Comparison of ENCODE assay signal across 1 cellular context in the genomic region with DNA sequence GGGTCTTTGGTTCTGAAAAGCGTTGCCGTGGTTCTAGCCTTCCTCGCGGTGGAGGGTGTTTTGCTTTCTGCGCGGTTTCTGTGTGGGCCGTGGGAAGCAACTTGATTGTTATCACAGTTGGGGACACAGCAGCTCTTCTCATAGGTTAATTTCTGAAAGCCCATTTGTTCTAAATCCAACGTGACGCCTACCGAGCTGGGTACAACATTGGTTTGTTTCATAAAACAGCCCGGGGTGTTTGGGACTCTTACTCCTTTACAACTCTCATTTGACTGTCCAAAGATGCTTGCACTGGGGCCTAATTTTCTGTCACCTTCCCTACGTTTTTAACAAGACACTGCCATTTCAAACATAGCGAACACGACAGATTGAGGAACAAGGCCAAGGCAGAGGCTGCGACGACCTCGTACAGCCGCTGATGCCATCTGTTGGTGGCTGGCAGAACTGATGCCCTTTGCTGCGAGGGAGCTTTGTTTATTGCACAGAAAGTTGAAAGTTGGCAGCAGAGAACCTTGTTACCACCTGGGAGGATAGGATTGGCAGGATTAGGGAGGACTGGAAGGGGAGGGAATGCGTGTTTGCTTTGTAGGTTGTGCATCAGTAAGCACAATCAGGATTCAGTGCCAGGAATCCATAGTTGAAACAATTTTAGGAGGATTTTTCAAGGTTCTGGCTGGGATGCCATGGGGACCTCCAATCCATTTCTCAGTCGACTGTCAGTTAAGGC.
TF ChIP-seq lines count a peak whose summit lies in the region.

No MANE protein-coding gene starts in this region.

TF ChIP-seq in HepG2, 621 proteins besides CTCF, POLR2A, EP300 and RAD21 (continued from another document):
- TF ChIP-seq ZNF318 (CRISPR knock-in tag; IDR thresholded peaks at IDR 0.05) (no peak), ZNF430 (CRISPR knock-in tag; IDR thresholded peaks at IDR 0.05) (no peak), ZNF572 (CRISPR knock-in tag; IDR thresholded peaks at IDR 0.05) (no peak), SNRNP70 (IDR thresholded peaks at IDR 0.05; ENCODE audit: low read depth, low read length) (no peak), NR2F1 (CRISPR knock-in tag; IDR thresholded peaks at IDR 0.05) (no peak), PAX8 (CRISPR knock-in tag; IDR thresholded peaks at IDR 0.05; ENCODE audit: borderline replicate concordance) (no peak), ZKSCAN1 (IDR thresholded peaks at IDR 0.05; ENCODE audit: low read length) (no peak), MYC (CRISPR knock-in tag; IDR thresholded peaks at IDR 0.05; ENCODE audit: borderline replicate concordance) (no peak), CCAR2 (optimal IDR thresholded peaks at IDR 0.05; ENCODE audit: low read depth, low read length) (no peak), RFXANK (CRISPR knock-in tag; IDR thresholded peaks at IDR 0.05) (no peak), ZNF569 (CRISPR knock-in tag; IDR thresholded peaks at IDR 0.05; ENCODE audit: borderline replicate concordance) (no peak), THAP9 (CRISPR knock-in tag; IDR thresholded peaks at IDR 0.05; ENCODE audit: borderline replicate concordance) (no peak), XRCC5 (optimal IDR thresholded peaks at IDR 0.05; ENCODE audit: low read length) (peak; percentile 77), FOXP4 (CRISPR knock-in tag; IDR thresholded peaks at IDR 0.05) (no peak), ERF (CRISPR knock-in tag; IDR thresholded peaks at IDR 0.05) (peak; percentile 48; the same call in 1 of the 2 replicates), CREB3 (CRISPR knock-in tag; IDR thresholded peaks at IDR 0.05) (no peak), ATM (IDR thresholded peaks at IDR 0.05; ENCODE audit: borderline replicate concordance) (no peak), HNRNPUL1 (IDR thresholded peaks at IDR 0.05; ENCODE audit: low read depth, low read length) (no peak), MTA1 (CRISPR knock-in tag; IDR thresholded peaks at IDR 0.05; ENCODE audit: borderline replicate concordance) (no peak), ZNF879 (CRISPR knock-in tag; IDR thresholded peaks at IDR 0.05) (no peak), FOXC1 (CRISPR knock-in tag; IDR thresholded peaks at IDR 0.05; ENCODE audit: borderline replicate concordance) (no peak), FOXK1 (CRISPR knock-in tag; IDR thresholded peaks at IDR 0.05; ENCODE audit: borderline replicate concordance, low read depth) (0 out of 2 replicates have a peak, but pooled peaks have one; percentile 19), IRF2 (CRISPR knock-in tag; IDR thresholded peaks at IDR 0.05) (0 out of 2 replicates have a peak, but pooled peaks have one; percentile 28), ZNF263 (CRISPR knock-in tag; IDR thresholded peaks at IDR 0.05) (peak; percentile 45; the same call in 1 of the 2 replicates), SAP130 (CRISPR knock-in tag; IDR thresholded peaks at IDR 0.05; ENCODE audit: low read depth) (peak; percentile 36; the same call in 1 of the 2 replicates), ZNF446 (CRISPR knock-in tag; IDR thresholded peaks at IDR 0.05) (no peak), CC2D1A (CRISPR knock-in tag; IDR thresholded peaks at IDR 0.05) (no peak), ZNF292 (CRISPR knock-in tag; IDR thresholded peaks at IDR 0.05; ENCODE audit: borderline replicate concordance, low read depth) (no peak)
- TF ChIP-seq, protein P1, sequence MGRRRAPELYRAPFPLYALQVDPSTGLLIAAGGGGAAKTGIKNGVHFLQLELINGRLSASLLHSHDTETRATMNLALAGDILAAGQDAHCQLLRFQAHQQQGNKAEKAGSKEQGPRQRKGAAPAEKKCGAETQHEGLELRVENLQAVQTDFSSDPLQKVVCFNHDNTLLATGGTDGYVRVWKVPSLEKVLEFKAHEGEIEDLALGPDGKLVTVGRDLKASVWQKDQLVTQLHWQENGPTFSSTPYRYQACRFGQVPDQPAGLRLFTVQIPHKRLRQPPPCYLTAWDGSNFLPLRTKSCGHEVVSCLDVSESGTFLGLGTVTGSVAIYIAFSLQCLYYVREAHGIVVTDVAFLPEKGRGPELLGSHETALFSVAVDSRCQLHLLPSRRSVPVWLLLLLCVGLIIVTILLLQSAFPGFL (CRISPR knock-in tag; IDR thresholded peaks at IDR 0.05) = no peak
- TF ChIP-seq, protein P2, sequence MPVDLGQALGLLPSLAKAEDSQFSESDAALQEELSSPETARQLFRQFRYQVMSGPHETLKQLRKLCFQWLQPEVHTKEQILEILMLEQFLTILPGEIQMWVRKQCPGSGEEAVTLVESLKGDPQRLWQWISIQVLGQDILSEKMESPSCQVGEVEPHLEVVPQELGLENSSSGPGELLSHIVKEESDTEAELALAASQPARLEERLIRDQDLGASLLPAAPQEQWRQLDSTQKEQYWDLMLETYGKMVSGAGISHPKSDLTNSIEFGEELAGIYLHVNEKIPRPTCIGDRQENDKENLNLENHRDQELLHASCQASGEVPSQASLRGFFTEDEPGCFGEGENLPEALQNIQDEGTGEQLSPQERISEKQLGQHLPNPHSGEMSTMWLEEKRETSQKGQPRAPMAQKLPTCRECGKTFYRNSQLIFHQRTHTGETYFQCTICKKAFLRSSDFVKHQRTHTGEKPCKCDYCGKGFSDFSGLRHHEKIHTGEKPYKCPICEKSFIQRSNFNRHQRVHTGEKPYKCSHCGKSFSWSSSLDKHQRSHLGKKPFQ (CRISPR knock-in tag; IDR thresholded peaks at IDR 0.05; ENCODE audit: insufficient replicate concordance) = no peak
- TF ChIP-seq, protein P3, sequence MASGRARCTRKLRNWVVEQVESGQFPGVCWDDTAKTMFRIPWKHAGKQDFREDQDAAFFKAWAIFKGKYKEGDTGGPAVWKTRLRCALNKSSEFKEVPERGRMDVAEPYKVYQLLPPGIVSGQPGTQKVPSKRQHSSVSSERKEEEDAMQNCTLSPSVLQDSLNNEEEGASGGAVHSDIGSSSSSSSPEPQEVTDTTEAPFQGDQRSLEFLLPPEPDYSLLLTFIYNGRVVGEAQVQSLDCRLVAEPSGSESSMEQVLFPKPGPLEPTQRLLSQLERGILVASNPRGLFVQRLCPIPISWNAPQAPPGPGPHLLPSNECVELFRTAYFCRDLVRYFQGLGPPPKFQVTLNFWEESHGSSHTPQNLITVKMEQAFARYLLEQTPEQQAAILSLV (CRISPR knock-in tag; IDR thresholded peaks at IDR 0.05; ENCODE audit: borderline replicate concordance) = no peak
- TF ChIP-seq, protein P4, sequence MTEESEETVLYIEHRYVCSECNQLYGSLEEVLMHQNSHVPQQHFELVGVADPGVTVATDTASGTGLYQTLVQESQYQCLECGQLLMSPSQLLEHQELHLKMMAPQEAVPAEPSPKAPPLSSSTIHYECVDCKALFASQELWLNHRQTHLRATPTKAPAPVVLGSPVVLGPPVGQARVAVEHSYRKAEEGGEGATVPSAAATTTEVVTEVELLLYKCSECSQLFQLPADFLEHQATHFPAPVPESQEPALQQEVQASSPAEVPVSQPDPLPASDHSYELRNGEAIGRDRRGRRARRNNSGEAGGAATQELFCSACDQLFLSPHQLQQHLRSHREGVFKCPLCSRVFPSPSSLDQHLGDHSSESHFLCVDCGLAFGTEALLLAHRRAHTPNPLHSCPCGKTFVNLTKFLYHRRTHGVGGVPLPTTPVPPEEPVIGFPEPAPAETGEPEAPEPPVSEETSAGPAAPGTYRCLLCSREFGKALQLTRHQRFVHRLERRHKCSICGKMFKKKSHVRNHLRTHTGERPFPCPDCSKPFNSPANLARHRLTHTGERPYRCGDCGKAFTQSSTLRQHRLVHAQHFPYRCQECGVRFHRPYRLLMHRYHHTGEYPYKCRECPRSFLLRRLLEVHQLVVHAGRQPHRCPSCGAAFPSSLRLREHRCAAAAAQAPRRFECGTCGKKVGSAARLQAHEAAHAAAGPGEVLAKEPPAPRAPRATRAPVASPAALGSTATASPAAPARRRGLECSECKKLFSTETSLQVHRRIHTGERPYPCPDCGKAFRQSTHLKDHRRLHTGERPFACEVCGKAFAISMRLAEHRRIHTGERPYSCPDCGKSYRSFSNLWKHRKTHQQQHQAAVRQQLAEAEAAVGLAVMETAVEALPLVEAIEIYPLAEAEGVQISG (CRISPR knock-in tag; IDR thresholded peaks at IDR 0.05) = no peak
